In the genomic region with DNA sequence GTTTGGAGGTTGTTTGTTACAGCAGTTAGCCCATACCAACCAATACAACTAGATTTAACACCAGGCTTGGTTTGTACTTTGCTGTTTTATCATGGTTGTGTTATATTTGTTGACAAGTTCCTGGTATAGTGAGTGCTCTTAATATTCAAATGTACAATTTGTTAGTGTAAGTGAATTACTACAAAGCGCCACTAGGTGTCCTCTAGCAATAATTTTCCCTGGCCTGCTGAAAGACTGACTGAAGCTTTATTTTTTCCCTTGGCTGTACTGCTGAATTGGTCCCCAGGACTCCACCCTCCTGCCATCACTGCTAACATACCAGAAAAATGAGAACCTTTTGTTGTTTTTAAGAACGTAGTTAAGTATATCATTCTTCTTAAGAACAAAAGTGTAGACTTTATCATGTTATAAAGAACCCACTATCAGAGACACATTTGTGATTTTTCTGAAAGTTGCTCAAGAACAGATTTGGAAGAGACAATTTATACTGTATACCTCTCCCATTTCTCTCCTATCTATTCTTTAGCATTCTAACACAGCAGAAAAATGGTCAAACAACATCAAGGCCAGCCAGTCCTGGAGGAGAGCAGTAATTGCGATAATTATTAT, we compare ENCODE assay signal across 8 cellular contexts.
DNase-seq lines count a peak whose midpoint lies in the region; ATAC-seq and TF ChIP-seq lines count a peak whose summit lies in the region.

No MANE protein-coding gene starts in this region.

- peak; percentile 62 for TF ChIP-seq CTCF in LNCAP (IDR thresholded peaks at IDR 0.05)
- peak; percentile 68 to 76 (median 69) for TF ChIP-seq CTCF in esophagus muscularis mucosa (IDR thresholded peaks at IDR 0.05)
- peak; percentile 93 for TF ChIP-seq CTCF in neural crest cell (conservative IDR thresholded peaks at IDR 0.05)

- 34% methylated on average over 3 of the region's 3 CpGs for WGBS in esophagus muscularis mucosa

- no peaks in the 10 kb centered on the region for H3K9me3 ChIP-seq in esophagus muscularis mucosa

- H3K36me3 ChIP-seq in esophagus muscularis mucosa = no peaks in the 10 kb centered on the region

- TF ChIP-seq EP300 in esophagus muscularis mucosa (IDR thresholded peaks at IDR 0.05) = no peak

- H3K27me3 ChIP-seq in esophagus muscularis mucosa = no peaks in the 10 kb centered on the region

- no peaks in the 10 kb centered on the region for H3K36me3 Mint-ChIP-seq in activated CD4-positive, alpha-beta T cell treated with anti-CD3 and anti-CD28 coated beads, Interleukin-2, amount 10 ng/mL, durations not matched to agents 24 days and 14 days (ENCODE audit: low read depth)
- no peaks in the 10 kb centered on the region for H3K36me3 Mint-ChIP-seq in neural crest cell (ENCODE audit: low read depth)

- no peak for TF ChIP-seq POLR2A in esophagus muscularis mucosa (IDR thresholded peaks at IDR 0.05; ENCODE audit: low read depth)

- H3K27ac Mint-ChIP-seq in activated CD4-positive, alpha-beta T cell treated with anti-CD3 and anti-CD28 coated beads, Interleukin-2, amount 10 ng/mL, durations not matched to agents 24 days and 14 days = no peak overlapping the region
- H3K27ac Mint-ChIP-seq in neural crest cell (ENCODE audit: unreplicated experiment) = no peak overlapping the region

- H3K4me1 ChIP-seq in esophagus muscularis mucosa = no peaks in the 10 kb centered on the region

- H3K9me3 Mint-ChIP-seq in activated CD4-positive, alpha-beta T cell treated with anti-CD3 and anti-CD28 coated beads, Interleukin-2, amount 10 ng/mL, durations not matched to agents 24 days and 14 days = no peaks in the 10 kb centered on the region
- no peaks in the 10 kb centered on the region for H3K9me3 Mint-ChIP-seq in neural crest cell

- intact Hi-C loops in activated CD4-positive, alpha-beta T cell treated with anti-CD3 and anti-CD28 coated beads, Interleukin-2, amount 10 ng/mL, durations not matched to agents 24 days and 14 days (cut with micrococcal nuclease) = loop anchor here (1.0 kb wide), 1 partner anchor 244 kb away; no protein-coding TSS in a partner anchor
- intact Hi-C loops in esophagus muscularis mucosa (cut with DNase I) = loop anchor here (5.0 to 10.0 kb wide), 2 partner anchors 244 to 1731 kb away; no protein-coding TSS in a partner anchor

- DNase-seq in activated CD4-positive, alpha-beta T cell treated with anti-CD3 and anti-CD28 coated beads, Interleukin-2, amount 10 ng/mL, durations not matched to agents 24 days and 14 days = peak; percentile 68
- no peak for DNase-seq in activated CD4-positive, alpha-beta T cell treated with anti-CD3 and anti-CD28 coated beads for 1 hour
- DNase-seq in SIG-M5 treated with dmso at 0.1 percent for 504 hours (lab: John Stamatoyannopoulos, UW; ENCODE audit: unreplicated experiment) (peak; percentile 68), esophagus muscularis mucosa (ENCODE audit: extremely low spot score) (no peak), neural crest cell (ENCODE audit: low read depth, low spot score) (peak; percentile 6), COLO829 (ENCODE audit: low spot score) (no peak)

- no peak overlapping the region for H3K4me3 ChIP-seq in esophagus muscularis mucosa

- H3K4me1 Mint-ChIP-seq in activated CD4-positive, alpha-beta T cell treated with anti-CD3 and anti-CD28 coated beads, Interleukin-2, amount 10 ng/mL, durations not matched to agents 24 days and 14 days = no peaks in the 10 kb centered on the region
- no peaks in the 10 kb centered on the region for H3K4me1 Mint-ChIP-seq in neural crest cell

- peaks cover 23% of the 10 kb centered on the region for H3K27me3 Mint-ChIP-seq in activated CD4-positive, alpha-beta T cell treated with anti-CD3 and anti-CD28 coated beads, Interleukin-2, amount 10 ng/mL, durations not matched to agents 24 days and 14 days
- no peaks in the 10 kb centered on the region for H3K27me3 Mint-ChIP-seq in neural crest cell (ENCODE audit: low read depth)

- peak; percentile 72 for ATAC-seq in GM21786 (IDR thresholded peaks at IDR 0.05; ENCODE audit: unreplicated experiment)

- no peak overlapping the region for H3K4me3 Mint-ChIP-seq in activated CD4-positive, alpha-beta T cell treated with anti-CD3 and anti-CD28 coated beads, Interleukin-2, amount 10 ng/mL, durations not matched to agents 24 days and 14 days
- no peak overlapping the region for H3K4me3 Mint-ChIP-seq in neural crest cell

- H3K27ac ChIP-seq in esophagus muscularis mucosa (replicated peaks in 1 of 4) = no peak overlapping the region

Comparison
In these comparisons a context has a peak if more than half of its experiments do, and no peak if none do; other contexts are left out.
1. DNase-seq: peak in activated CD4-positive, alpha-beta T cell treated with anti-CD3 and anti-CD28 coated beads, Interleukin-2, amount 10 ng/mL, durations not matched to agents 24 days and 14 days (single experiment), SIG-M5 treated with dmso at 0.1 percent for 504 hours (single experiment) and neural crest cell (single experiment); none in activated CD4-positive, alpha-beta T cell treated with anti-CD3 and anti-CD28 coated beads for 1 hour (single experiment), esophagus muscularis mucosa (single experiment) and COLO829 (single experiment).
2. Peak in every context shown above with its lines, with median percentiles within 50 percentile points of each other: CTCF ChIP-seq.